Comparison of ENCODE assay signal across 8 cellular contexts in genomic region chr16:10945065-10945787, GRCh38. TPM values are rescaled to one million over a fixed set of nuclear protein-coding genes. Genes with fewer than 3 reads are reported as not detected.
A peak's percentile ranks its signal among the peaks of the same experiment; 100 is the strongest.
DNase-seq lines count a peak whose midpoint lies in the region; ATAC-seq and TF ChIP-seq lines count a peak whose summit lies in the region.

No MANE protein-coding gene starts in this region.

- H3K23ac ChIP-seq in trophoblast cell (ENCODE audit: low read length) = no peak overlapping the region

- no peaks in the 10 kb centered on the region for H3F3A ChIP-seq in PC-3 (ENCODE audit: low read length, unreplicated experiment)

- peak overlapping the region; percentile 71; the same call in 1 of the 2 replicates for H3K9ac ChIP-seq in ES-I3 (ENCODE audit: low read depth, low read length)
- peak overlapping the region; percentile 71 for H3K9ac ChIP-seq in PC-3 (ENCODE audit: low read length)
- H3K9ac ChIP-seq in trophoblast cell (ENCODE audit: low read length) = no peak overlapping the region

- no peak overlapping the region for H2BK120ac ChIP-seq in trophoblast cell (ENCODE audit: insufficient read depth, low read length, poor library complexity)

- no peak overlapping the region for H2BK5ac ChIP-seq in trophoblast cell (ENCODE audit: low read depth, low read length, poor library complexity)

- ATAC-seq in PC-3 (no peak), omental fat pad (ENCODE audit: low FRiP score) (no peak), HG03097 (IDR thresholded peaks at IDR 0.05; ENCODE audit: low FRiP score, unreplicated experiment) (no peak)

- no peak overlapping the region for H2AK5ac ChIP-seq in trophoblast cell (ENCODE audit: low read length)

- TF ChIP-seq CTCF in PC-3 (conservative IDR thresholded peaks at IDR 0.05; ENCODE audit: low read depth, low read length) (no peak), omental fat pad (IDR thresholded peaks at IDR 0.05) (no peak)

- H3K4ac ChIP-seq in trophoblast cell (ENCODE audit: low read depth, low read length) = peak overlapping the region; percentile 44

- H3K18ac ChIP-seq in trophoblast cell (ENCODE audit: low read length) = no peak overlapping the region

- no peak overlapping the region for H4K12ac ChIP-seq in trophoblast cell (ENCODE audit: low read depth, low read length)

- no peaks in the 10 kb centered on the region for H3K36me3 ChIP-seq in ES-I3 (ENCODE audit: insufficient read depth, low read length)
- no peaks in the 10 kb centered on the region for H3K36me3 ChIP-seq in PC-3 (ENCODE audit: low read depth, low read length)
- peaks cover 0 to 1% of the 10 kb centered on the region in 2 donors for H3K36me3 ChIP-seq in esophagus (ENCODE audit: control insufficient read depth in 2 of 2, insufficient read depth in 2 of 2, low read length in 1 of 2)
- no peaks in the 10 kb centered on the region for H3K36me3 ChIP-seq in trophoblast cell (ENCODE audit: control insufficient read depth in 1 of 2, insufficient read depth in 2 of 2, low read length in 2 of 2)

- no peak overlapping the region for H2BK12ac ChIP-seq in trophoblast cell (ENCODE audit: low read length)

- intact Hi-C loops in PC-3 (cut with micrococcal nuclease) = no loop called here

- peak overlapping the region; percentile 78 for H3K4me2 ChIP-seq in PC-3 (ENCODE audit: low read length)
- peak overlapping the region; percentile 62 for H3K4me2 ChIP-seq in trophoblast cell (ENCODE audit: low read length)

- BruUV-seq in PC-3 (replicated peaks; lab: Mats Ljungman, UMichigan) = no TSS peak

- peaks cover 7% of the 10 kb centered on the region for H3K79me1 ChIP-seq in trophoblast cell (ENCODE audit: low read length)

- H3K27me3 ChIP-seq in PC-3 (ENCODE audit: low read length) (no peaks in the 10 kb centered on the region), esophagus (ENCODE audit: control insufficient read depth in 1 of 2, insufficient read depth in 2 of 2, low read length in 2 of 2) (no peaks in the 10 kb centered on the region), trophoblast cell (ENCODE audit: insufficient read depth, low read length) (no peaks in the 10 kb centered on the region)

- CTCF ChIA-PET in PC-3 (lab: Charles Lee) = interaction anchor here (0.5 kb wide), 1 partner anchor 142 kb away, joined by 6 read pairs; no protein-coding TSS in a partner anchor

- H4K91ac ChIP-seq in trophoblast cell (ENCODE audit: low read depth, low read length) = no peak overlapping the region

- 30 to 32% methylated on average over 14 of the region's 14 CpGs for WGBS in esophagus, 2 donors
- WGBS in trophoblast cell (ENCODE audit: extremely low coverage, insufficient coverage, insufficient read length) = no CpG with 5 or more reads among the region's 14 CpGs

- H3K4me1 ChIP-seq in ES-I3 (ENCODE audit: insufficient read depth, low read length) (peaks cover 49% of the 10 kb centered on the region), PC-3 (ENCODE audit: insufficient read depth, low read length) (peaks cover 24% of the 10 kb centered on the region), esophagus (ENCODE audit: control insufficient read depth in 2 of 2, insufficient read depth in 2 of 2, low read length in 1 of 2) (peaks cover 11 to 34% of the 10 kb centered on the region in 2 donors), trophoblast cell (ENCODE audit: control insufficient read depth in 1 of 2, insufficient read depth in 2 of 2, low read length in 2 of 2) (peaks cover 31 to 35% of the 10 kb centered on the region in 2 experiments)

- no peak overlapping the region for H4K8ac ChIP-seq in trophoblast cell (ENCODE audit: low read depth, low read length)

- H4K20me1 ChIP-seq in PC-3 (ENCODE audit: low read length) = peaks cover 10% of the 10 kb centered on the region; the same call in 1 of the 2 replicates

- DNase-seq in PC-3 = no peak
- no peak for DNase-seq in trophoblast cell
- no peak for DNase-seq in NCI-H2081 treated with DMSO at 0.1 percent for 48 hours (lab: John Stamatoyannopoulos, UW)
- no peak for DNase-seq in omental fat pad (ENCODE audit: low spot score)
- DNase-seq in NCI-H748 (lab: John Stamatoyannopoulos, UW; ENCODE audit: unreplicated experiment) = no peak

- peak overlapping the region; percentile 91 for H3K4me3 ChIP-seq in PC-3 (ENCODE audit: low read length)
- H3K4me3 ChIP-seq in esophagus (ENCODE audit: low read depth in 1 of 2, low read length in 2 of 2) = peak overlapping the region; percentile 82 to 95
- H3K4me3 ChIP-seq in trophoblast cell (ENCODE audit: low read depth, low read length) = peak overlapping the region; percentile 99

- peaks cover 70% of the 10 kb centered on the region for H3K79me2 ChIP-seq in PC-3 (ENCODE audit: low read length)
- peaks cover 16% of the 10 kb centered on the region for H3K79me2 ChIP-seq in trophoblast cell (ENCODE audit: control insufficient read depth, insufficient read depth, low read length, poor library complexity)

- H3K9me2 ChIP-seq in PC-3 (replicated peaks; ENCODE audit: low read length) = no peaks in the 10 kb centered on the region

- peak overlapping the region; percentile 81 for H3K14ac ChIP-seq in trophoblast cell (ENCODE audit: low read length)

- H3K27ac ChIP-seq in PC-3 (ENCODE audit: low read length) = no peak overlapping the region
- no peak overlapping the region for H3K27ac ChIP-seq in esophagus (ENCODE audit: low read depth in 2 of 2, low read length in 1 of 2)
- H3K27ac ChIP-seq in trophoblast cell (ENCODE audit: low read depth, low read length) = no peak overlapping the region

- H2AFZ ChIP-seq in PC-3 (ENCODE audit: low read length) (peak overlapping the region; percentile 86), trophoblast cell (ENCODE audit: insufficient read depth, low read length, poor library complexity) (no peak overlapping the region)

- POLR2A ChIA-PET in PC-3 (lab: Charles Lee; ENCODE audit: unreplicated experiment) = interaction anchor here (0.5 kb wide), 1 partner anchor 311 kb away, joined by 5 read pairs; no protein-coding TSS in a partner anchor

- H3K9me3 ChIP-seq in ES-I3 (ENCODE audit: control insufficient read depth, insufficient read depth, low read length) (no peaks in the 10 kb centered on the region), PC-3 (ENCODE audit: low read length) (no peaks in the 10 kb centered on the region), esophagus (ENCODE audit: control insufficient read depth in 2 of 2, insufficient read depth in 1 of 2, low read depth in 1 of 2, low read length in 1 of 2) (no peaks in the 10 kb centered on the region), trophoblast cell (ENCODE audit: insufficient read depth, low read depth, low read length) (no peaks in the 10 kb centered on the region)

RNA-seq across cellular contexts. Expression of gene CLEC16A, which starts 0.9 kb away (rescaled TPM):
- 9.5 and 14.6 TPM in 2 replicates for total RNA-seq in PC-3 (2014; rRNA removed)
- polyA plus RNA-seq in esophagus = 10 to 100 TPM in 1 of 2 donors, 1 to 10 TPM in 1; 9.0 to 12.5 TPM
- polyA plus RNA-seq in trophoblast cell (2013) = 12.0 and 12.1 TPM in 2 replicates
- total RNA-seq in omental fat pad = 10 to 100 TPM; 24.0 to 36.9 (median 29.5) TPM

RNA-seq across cellular contexts. Expression of gene DEXI, which starts 3.0 kb away (rescaled TPM):
- total RNA-seq in PC-3 (2014; rRNA removed) = 36.1 and 43.2 TPM in 2 replicates
- polyA plus RNA-seq in esophagus = 10 to 100 TPM in 1 of 2 donors, 1 to 10 TPM in 1; 9.2 to 24.8 TPM
- 20.5 and 21.3 TPM in 2 replicates for polyA plus RNA-seq in trophoblast cell (2013)
- 10 to 100 TPM; 56.8 to 71.5 (median 64.5) TPM for total RNA-seq in omental fat pad
